Comparison of ENCODE assay signal across 1 cellular context in the genomic region with DNA sequence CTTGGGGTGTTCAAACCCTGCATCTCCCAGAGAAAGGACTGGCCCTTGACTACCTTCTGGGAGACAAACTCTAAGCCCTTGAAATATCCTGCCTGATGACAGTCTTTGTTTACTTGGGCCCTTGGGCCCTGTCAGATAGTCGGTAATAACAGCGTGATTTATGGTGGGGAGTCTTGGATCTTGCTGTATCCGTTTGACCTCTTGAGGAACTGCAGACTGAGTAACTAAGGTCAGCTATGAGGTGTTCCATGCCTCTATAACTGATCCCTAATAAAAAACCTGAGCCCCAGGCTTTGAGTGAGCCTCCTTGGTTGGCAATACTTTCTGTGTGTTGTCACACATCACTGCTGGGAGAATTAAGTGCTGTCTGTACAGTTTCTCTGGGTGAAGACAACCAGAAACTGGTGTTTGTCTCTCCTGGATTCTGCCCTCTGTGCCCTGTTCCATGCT.
TF ChIP-seq lines count a peak whose summit lies in the region.

No MANE protein-coding gene starts in this region.

TF ChIP-seq in HCT116, 20 proteins besides CTCF, POLR2A, EP300 and RAD21 (continued from another document):
- TF ChIP-seq SP1 (IDR thresholded peaks at IDR 0.05; ENCODE audit: low read depth) (0 out of 2 replicates have a peak, but pooled peaks have one; percentile 19), EZH2phosphoT487 (IDR thresholded peaks at IDR 0.05; ENCODE audit: borderline replicate concordance) (no peak), CBX3 (IDR thresholded peaks at IDR 0.05; ENCODE audit: low read depth) (no peak)
